Comparison of ENCODE assay signal across 8 cellular contexts in genomic region chr22:35835998-35836691, GRCh38.
A peak's percentile ranks its signal among the peaks of the same experiment; 100 is the strongest.
DNase-seq lines count a peak whose midpoint lies in the region; ATAC-seq, FAIRE-seq and TF ChIP-seq lines count a peak whose summit lies in the region.

No MANE protein-coding gene starts in this region.

- no peak overlapping the region for H2AK5ac ChIP-seq in mesenchymal stem cell (ENCODE audit: low read length, severe bottlenecking)

- TF ChIP-seq EP300 in A549 (IDR thresholded peaks at IDR 0.05): no peak

- peaks cover 46% of the 10 kb centered on the region for H3K4me1 ChIP-seq in A549
- H3K4me1 ChIP-seq in endocrine pancreas (ENCODE audit: control insufficient read depth, insufficient read depth, low read length): peaks cover 28% of the 10 kb centered on the region
- H3K4me1 ChIP-seq in mesenchymal stem cell (ENCODE audit: control insufficient read depth, insufficient read depth, low read depth, low read length): peaks cover 2% of the 10 kb centered on the region

- TF ChIP-seq CTCF in A549 (IDR thresholded peaks at IDR 0.05) (no peak), HFFc6 (IDR thresholded peaks at IDR 0.05) (no peak)

- H3K4me3 ChIP-seq in A549: peak overlapping the region; percentile 52
- peak overlapping the region; percentile 87 for H3K4me3 ChIP-seq in endocrine pancreas (ENCODE audit: control insufficient read depth, insufficient read depth, low read length)
- H3K4me3 ChIP-seq in mesenchymal stem cell (ENCODE audit: insufficient read depth in 1 of 2, low read depth in 1 of 2, low read length in 2 of 2): peak overlapping the region; percentile 16 to 86

- no peaks in the 10 kb centered on the region for H3K36me3 ChIP-seq in endocrine pancreas (ENCODE audit: control insufficient read depth, insufficient read depth, low read length)
- H3K36me3 ChIP-seq in mesenchymal stem cell (ENCODE audit: control insufficient read depth in 1 of 2, insufficient read depth in 2 of 2, low read depth in 1 of 2, low read length in 2 of 2): peaks cover 4 to 8% of the 10 kb centered on the region in 2 experiments

- no peak overlapping the region for H2BK120ac ChIP-seq in mesenchymal stem cell (ENCODE audit: low read depth, low read length)

- H3K27ac Mint-ChIP-seq in HFFc6: peak overlapping the region; percentile 92

- DNase-seq in A549 (ENCODE audit: low read depth in 1 of 2, low spot score in 1 of 2) (peak; percentile 68 to 75), HFFc6 (peak; percentile 81), OCI-M1 (lab: John Stamatoyannopoulos, UW) (peak; percentile 64), mesenchymal stem cell (peak; percentile 78), ureter (ENCODE audit: low spot score) (no peak)

- ATAC-seq in A549: peak; percentile 82 to 84
- ATAC-seq in GM19351 (IDR thresholded peaks at IDR 0.05; ENCODE audit: unreplicated experiment): no peak
- ATAC-seq in GM18511 (IDR thresholded peaks at IDR 0.05; ENCODE audit: unreplicated experiment): no peak

- H3K36me3 Mint-ChIP-seq in HFFc6 (ENCODE audit: low read depth): peaks cover 12% of the 10 kb centered on the region; the same call in 1 of the 2 replicates

- H3K4me2 ChIP-seq in A549 (peak overlapping the region; percentile 87), mesenchymal stem cell (ENCODE audit: low read length, poor library complexity, severe bottlenecking) (peak overlapping the region; percentile 31)

- H2BK15ac ChIP-seq in mesenchymal stem cell (ENCODE audit: low read depth, poor library complexity, severe bottlenecking): no peak overlapping the region

- H3K4ac ChIP-seq in mesenchymal stem cell (ENCODE audit: low read depth in 1 of 2, low read length in 2 of 2): peak overlapping the region in 1 of 2 experiments; percentile 57

- H3K27ac ChIP-seq in A549: peak overlapping the region; percentile 86 to 87
- peak overlapping the region; percentile 96 for H3K27ac ChIP-seq in mesenchymal stem cell (ENCODE audit: low read length, poor library complexity, severe bottlenecking)

- H2BK5ac ChIP-seq in mesenchymal stem cell (ENCODE audit: low read depth, low read length, poor library complexity, severe bottlenecking): no peak overlapping the region

- H3K79me1 ChIP-seq in mesenchymal stem cell (replicated peaks; ENCODE audit: low read length, poor library complexity, severe bottlenecking): no peaks in the 10 kb centered on the region

- no peak overlapping the region for H3K14ac ChIP-seq in mesenchymal stem cell (ENCODE audit: low read length in 2 of 2)

- 2% methylated on average over 6 of the region's 6 CpGs for WGBS in A549 (ENCODE audit: missing lambda C conversion rate)
- 0% methylated on average over 5 of the region's 6 CpGs for WGBS in mesenchymal stem cell

- POLR2A ChIA-PET in A549 (lab: Yijun Ruan, JAX): interaction anchor here (0.6 to 1.6 kb wide), 3 partner anchors 11 to 533 kb away, joined by 3 to 6 read pairs (median 4); no protein-coding TSS in a partner anchor

- H3K9me3 Mint-ChIP-seq in HFFc6: no peaks in the 10 kb centered on the region

- no peak overlapping the region for H3K23ac ChIP-seq in mesenchymal stem cell (ENCODE audit: low read length in 2 of 2)

- peaks cover 2% of the 10 kb centered on the region for H3K27me3 Mint-ChIP-seq in HFFc6 (ENCODE audit: insufficient read depth)

- FAIRE-seq in A549 (lab: Jason Lieb, UNC): no peak

- peak overlapping the region; percentile 49 for H3K9ac ChIP-seq in endocrine pancreas (ENCODE audit: control insufficient read depth, insufficient read depth, low read length)
- peak overlapping the region; percentile 93 for H3K9ac ChIP-seq in mesenchymal stem cell (ENCODE audit: low read length)

- H3K9me3 ChIP-seq in A549 (no peaks in the 10 kb centered on the region), endocrine pancreas (ENCODE audit: control insufficient read depth, low read length) (no peaks in the 10 kb centered on the region), mesenchymal stem cell (ENCODE audit: control insufficient read depth, low read length) (no peaks in the 10 kb centered on the region)

- peak overlapping the region; percentile 97 for H3K4me3 Mint-ChIP-seq in HFFc6

- TF ChIP-seq POLR2A in A549 (IDR thresholded peaks at IDR 0.05; ENCODE audit: low read length): no peak

- H4K8ac ChIP-seq in mesenchymal stem cell (ENCODE audit: low read length): no peak overlapping the region

- no peak overlapping the region for H4K91ac ChIP-seq in mesenchymal stem cell (ENCODE audit: low read length)

- H3K27me3 ChIP-seq in endocrine pancreas (ENCODE audit: control insufficient read depth, insufficient read depth, low read length) (no peaks in the 10 kb centered on the region), mesenchymal stem cell (ENCODE audit: control insufficient read depth in 1 of 2, insufficient read depth in 1 of 2, low read length in 2 of 2) (no peaks in the 10 kb centered on the region)

- H2BK12ac ChIP-seq in mesenchymal stem cell (ENCODE audit: low read length in 2 of 2): no peak overlapping the region

- TF ChIP-seq RAD21 in A549 (conservative IDR thresholded peaks at IDR 0.05 in 1 of 2, IDR thresholded peaks at IDR 0.05 in 1 of 2): no peak

- no peak overlapping the region for H2AFZ ChIP-seq in mesenchymal stem cell (ENCODE audit: low read depth, low read length)

- H3K18ac ChIP-seq in mesenchymal stem cell (ENCODE audit: low read depth in 1 of 2, low read length in 2 of 2): peak overlapping the region; percentile 10 to 16

- CTCF ChIA-PET in A549 (lab: Yijun Ruan, JAX): interaction anchor here (0.6 to 1.8 kb wide), 9 partner anchors 9 to 406 kb away, joined by 3 to 6 read pairs (median 3); no protein-coding TSS in a partner anchor

- H3K4me1 Mint-ChIP-seq in HFFc6 (ENCODE audit: low read depth): peaks cover 62% of the 10 kb centered on the region

TF ChIP-seq in A549, 52 proteins besides CTCF, POLR2A, EP300 and RAD21:
- TF ChIP-seq HOXB13 (CRISPR knock-in tag; IDR thresholded peaks at IDR 0.05; ENCODE audit: low read depth) (no peak), JUN (IDR thresholded peaks at IDR 0.05) (0 out of 5 replicates have a peak, but pooled peaks have one; percentile 13 to 30), MAX (IDR thresholded peaks at IDR 0.05) (peak; percentile 87), FOSL2 (IDR thresholded peaks at IDR 0.05) (peak; percentile 33; the same call in 1 of the 2 replicates), FOSL2 (CRISPR knock-in tag; IDR thresholded peaks at IDR 0.05) (peak; percentile 69)

Comparison
In these comparisons a context has a peak if more than half of its experiments do, and no peak if none do; other contexts are left out.
1. ATAC-seq: peak in A549 (2 of 2); none in GM19351 (single experiment) and GM18511 (single experiment).
2. Peak in every context shown above with its lines, with median percentiles within 50 percentile points of each other: H3K4me3 ChIP-seq.